ENCODE assay signal across 1 cellular context in genomic region chr1:20615946-20616345, GRCh38.
TF ChIP-seq lines count a peak whose summit lies in the region.

No MANE protein-coding gene starts in this region.

TF ChIP-seq in A549, 52 proteins besides CTCF, POLR2A, EP300 and RAD21 (continued from another document):
- TF ChIP-seq ELK1 (IDR thresholded peaks at IDR 0.05; ENCODE audit: low read depth, low read length) (no peak), HDAC2 (IDR thresholded peaks at IDR 0.05) (no peak), ATOH8 (CRISPR knock-in tag; IDR thresholded peaks at IDR 0.05; ENCODE audit: low read depth) (no peak), ZSCAN20 (CRISPR knock-in tag; IDR thresholded peaks at IDR 0.05) (no peak), ESRRA (IDR thresholded peaks at IDR 0.05; ENCODE audit: borderline replicate concordance, low read length) (no peak), SMC3 (IDR thresholded peaks at IDR 0.05) (no peak), E2F6 (IDR thresholded peaks at IDR 0.05; ENCODE audit: borderline replicate concordance, low read depth) (no peak), BHLHE40 (IDR thresholded peaks at IDR 0.05; ENCODE audit: low read depth, low read length) (no peak), HMGXB4 (CRISPR knock-in tag; IDR thresholded peaks at IDR 0.05; ENCODE audit: borderline replicate concordance) (no peak), FOSL2 (IDR thresholded peaks at IDR 0.05) (no peak), FOSL2 (CRISPR knock-in tag; IDR thresholded peaks at IDR 0.05) (no peak), TFCP2L1 (CRISPR knock-in tag; IDR thresholded peaks at IDR 0.05) (no peak), RCOR1 (IDR thresholded peaks at IDR 0.05; ENCODE audit: low read depth, low read length) (no peak), PBX3 (IDR thresholded peaks at IDR 0.05) (no peak), USF2 (IDR thresholded peaks at IDR 0.05) (no peak)
